In genomic region chr1:146039844-146040194, GRCh38 we compare ENCODE assay signal across 8 cellular contexts. TPM values are rescaled to one million over a fixed set of nuclear protein-coding genes. Genes with fewer than 3 reads are reported as not detected.
DNase-seq lines count a peak whose midpoint lies in the region; ATAC-seq and TF ChIP-seq lines count a peak whose summit lies in the region.

No MANE protein-coding gene starts in this region.

- in situ Hi-C loops in KBM-7 (cut with MboI; ENCODE audit: low pct_unique_long_range_greater_than_20kb, low sequenced_read_pairs) = no loop called here

- no peaks in the 10 kb centered on the region for H3K9me3 Mint-ChIP-seq in natural killer cell

- peak overlapping the region; percentile 5 for H3K9ac ChIP-seq in adipocyte (ENCODE audit: low read length)

- DNase-seq in A172 (ENCODE audit: low spot score) = peak; percentile 42
- peak; percentile 10 for DNase-seq in KBM-7
- no peak for DNase-seq in adipocyte (ENCODE audit: low read depth)
- no peak for DNase-seq in natural killer cell
- no peak for DNase-seq in D341Med (ENCODE audit: low spot score)
- no peak for DNase-seq in NCI-H2029 treated with DMSO at 0.1 percent for 48 hours (lab: John Stamatoyannopoulos, UW)
- DNase-seq in NCI-H2196 (lab: John Stamatoyannopoulos, UW; ENCODE audit: unreplicated experiment) = no peak
- DNase-seq in HT-29 (ENCODE audit: low spot score) = no peak

- no peak for ATAC-seq in natural killer cell

- H3K27ac Mint-ChIP-seq in natural killer cell = peak overlapping the region; percentile 99

- no peak for TF ChIP-seq CTCF in natural killer cell (IDR thresholded peaks at IDR 0.05)

- peaks cover 11% of the 10 kb centered on the region for H3K4me1 ChIP-seq in adipocyte (ENCODE audit: control insufficient read depth, insufficient read depth, low read length)

- H3K27me3 Mint-ChIP-seq in natural killer cell (ENCODE audit: low read depth in 2 of 2) = peaks cover 6 to 16% of the 10 kb centered on the region in 2 donors

- peak overlapping the region; percentile 93 for H3K4me3 ChIP-seq in adipocyte (ENCODE audit: low read length)

- H3K36me3 ChIP-seq in adipocyte (ENCODE audit: control insufficient read depth, insufficient read depth, low read length, severe bottlenecking) = no peaks in the 10 kb centered on the region

- H3K36me3 Mint-ChIP-seq in natural killer cell = no peaks in the 10 kb centered on the region

- peak overlapping the region; percentile 1 for H3K4me3 Mint-ChIP-seq in natural killer cell

- intact Hi-C loops in natural killer cell (cut with micrococcal nuclease) = loop anchor here (2.0 to 5.0 kb wide), 5 partner anchors 13 to 183 kb away; partner anchors contain the start of genes ANKRD34A, PEX11B, PIAS3 and POLR3GL

- H3K27me3 ChIP-seq in adipocyte (replicated peaks; ENCODE audit: control insufficient read depth, insufficient read depth, low read length) = no peaks in the 10 kb centered on the region

- peaks cover 42 to 44% of the 10 kb centered on the region in 2 donors for H3K4me1 Mint-ChIP-seq in natural killer cell

- H3K9me3 ChIP-seq in adipocyte (ENCODE audit: control insufficient read depth, low read length) = no peaks in the 10 kb centered on the region

RNA-seq across cellular contexts. Expression of gene HJV, which starts 18.3 kb away (rescaled TPM):
- not detected in 2 replicates for total RNA-seq in A172 (2014; rRNA removed; shearing (Covaris generic))
- not detected for total RNA-seq in natural killer cell
- total RNA-seq in HT-29 (2014; rRNA removed; shearing (Covaris generic)) = not detected in 2 replicates

RNA-seq across cellular contexts. Expression of gene TXNIP, which starts 43.4 kb away (rescaled TPM):
- 14.1 and 14.4 TPM in 2 replicates for total RNA-seq in A172 (2014; rRNA removed; shearing (Covaris generic))
- 1,000 to 10,000 TPM in 2 of 3 donors, 100 to 1,000 TPM in 1; 984 to 1,724 (median 1,422) TPM for total RNA-seq in natural killer cell
- total RNA-seq in HT-29 (2014; rRNA removed; shearing (Covaris generic)) = 30.1 and 46.6 TPM in 2 replicates

Comparison
In these comparisons a context has a peak if more than half of its experiments do, and no peak if none do; other contexts are left out.
1. DNase-seq: peak in A172 (single experiment) and KBM-7 (single experiment); none in adipocyte (single experiment), natural killer cell (single experiment), D341Med (single experiment), NCI-H2029 treated with DMSO at 0.1 percent for 48 hours (single experiment), NCI-H2196 (single experiment) and HT-29 (single experiment).
2. RNA of gene TXNIP, which starts 43.4 kb away (total RNA-seq): 984 to 1,724 TPM in natural killer cell; 30.1 to 46.6 TPM in HT-29 and 14.1 to 14.4 TPM in A172; every median in the first group is over 10 times any median in the second.